1 cellular context compared by ENCODE assay signal in the genomic region with DNA sequence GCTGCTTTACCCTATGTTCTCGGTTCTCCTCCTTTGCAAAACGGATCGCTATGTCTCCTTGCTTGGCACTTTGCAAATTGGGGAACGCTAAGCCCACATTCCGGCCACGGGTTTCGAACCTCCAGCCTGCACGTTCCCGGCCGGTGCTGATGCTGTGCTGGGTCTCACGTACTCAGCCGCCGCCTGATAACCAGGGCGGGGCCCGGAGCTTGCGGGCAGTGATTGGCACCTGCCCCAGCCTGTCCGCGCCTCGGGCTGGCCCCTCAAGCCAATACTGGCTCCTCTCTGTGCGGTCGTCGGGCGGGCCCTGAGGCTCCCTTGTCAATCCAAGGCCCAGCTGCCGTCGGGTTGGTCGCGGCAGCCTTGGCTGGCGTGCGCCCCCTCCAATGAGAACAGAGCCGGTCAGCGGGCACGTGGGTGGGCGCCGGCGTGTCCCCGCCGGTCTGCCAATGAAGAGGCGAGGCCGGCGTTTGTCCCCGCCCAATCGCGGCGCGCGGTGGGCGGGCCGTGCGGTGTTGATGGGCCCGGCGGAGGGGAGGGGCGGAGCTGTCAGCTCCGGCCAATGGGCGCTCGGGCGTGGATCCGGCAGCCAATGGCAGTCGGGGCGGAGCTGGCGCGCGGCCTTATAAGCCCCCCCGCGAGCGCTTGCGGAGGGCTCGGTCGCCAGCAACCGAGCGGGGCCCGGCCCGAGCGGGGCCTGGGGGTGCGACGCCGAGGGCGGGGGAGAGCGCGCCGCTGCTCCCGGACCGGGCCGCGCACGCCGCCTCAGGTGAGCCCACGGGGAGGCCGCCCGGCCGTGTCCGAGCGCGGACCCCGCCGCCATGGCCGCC.
TF ChIP-seq lines count a peak whose summit lies in the region.

TSS of gene KDM4B (plus strand) at position 652 of the 830 bp plus-strand sequence. CDS start 63,778 bp downstream, outside the sequence.

TF ChIP-seq in HepG2, 621 proteins besides CTCF, POLR2A, EP300 and RAD21 (continued from another document and continues in another):
- TF ChIP-seq HDAC1 (CRISPR knock-in tag; IDR thresholded peaks at IDR 0.05) (peak; percentile 67), HNF1B (CRISPR knock-in tag; IDR thresholded peaks at IDR 0.05) (peak; percentile 84), RAD51 (IDR thresholded peaks at IDR 0.05; ENCODE audit: borderline replicate concordance) (peak; percentile 90), PITX1 (CRISPR knock-in tag; IDR thresholded peaks at IDR 0.05) (peak; percentile 59), GZF1 (CRISPR knock-in tag; IDR thresholded peaks at IDR 0.05) (no peak), ZNF431 (CRISPR knock-in tag; IDR thresholded peaks at IDR 0.05; ENCODE audit: borderline replicate concordance, low read depth) (no peak), RNF219 (CRISPR knock-in tag; IDR thresholded peaks at IDR 0.05) (no peak)
- TF ChIP-seq, protein P1, sequence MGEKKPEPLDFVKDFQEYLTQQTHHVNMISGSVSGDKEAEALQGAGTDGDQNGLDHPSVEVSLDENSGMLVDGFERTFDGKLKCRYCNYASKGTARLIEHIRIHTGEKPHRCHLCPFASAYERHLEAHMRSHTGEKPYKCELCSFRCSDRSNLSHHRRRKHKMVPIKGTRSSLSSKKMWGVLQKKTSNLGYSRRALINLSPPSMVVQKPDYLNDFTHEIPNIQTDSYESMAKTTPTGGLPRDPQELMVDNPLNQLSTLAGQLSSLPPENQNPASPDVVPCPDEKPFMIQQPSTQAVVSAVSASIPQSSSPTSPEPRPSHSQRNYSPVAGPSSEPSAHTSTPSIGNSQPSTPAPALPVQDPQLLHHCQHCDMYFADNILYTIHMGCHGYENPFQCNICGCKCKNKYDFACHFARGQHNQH (CRISPR knock-in tag; IDR thresholded peaks at IDR 0.05) = peak; percentile 79
- TF ChIP-seq, protein P2, sequence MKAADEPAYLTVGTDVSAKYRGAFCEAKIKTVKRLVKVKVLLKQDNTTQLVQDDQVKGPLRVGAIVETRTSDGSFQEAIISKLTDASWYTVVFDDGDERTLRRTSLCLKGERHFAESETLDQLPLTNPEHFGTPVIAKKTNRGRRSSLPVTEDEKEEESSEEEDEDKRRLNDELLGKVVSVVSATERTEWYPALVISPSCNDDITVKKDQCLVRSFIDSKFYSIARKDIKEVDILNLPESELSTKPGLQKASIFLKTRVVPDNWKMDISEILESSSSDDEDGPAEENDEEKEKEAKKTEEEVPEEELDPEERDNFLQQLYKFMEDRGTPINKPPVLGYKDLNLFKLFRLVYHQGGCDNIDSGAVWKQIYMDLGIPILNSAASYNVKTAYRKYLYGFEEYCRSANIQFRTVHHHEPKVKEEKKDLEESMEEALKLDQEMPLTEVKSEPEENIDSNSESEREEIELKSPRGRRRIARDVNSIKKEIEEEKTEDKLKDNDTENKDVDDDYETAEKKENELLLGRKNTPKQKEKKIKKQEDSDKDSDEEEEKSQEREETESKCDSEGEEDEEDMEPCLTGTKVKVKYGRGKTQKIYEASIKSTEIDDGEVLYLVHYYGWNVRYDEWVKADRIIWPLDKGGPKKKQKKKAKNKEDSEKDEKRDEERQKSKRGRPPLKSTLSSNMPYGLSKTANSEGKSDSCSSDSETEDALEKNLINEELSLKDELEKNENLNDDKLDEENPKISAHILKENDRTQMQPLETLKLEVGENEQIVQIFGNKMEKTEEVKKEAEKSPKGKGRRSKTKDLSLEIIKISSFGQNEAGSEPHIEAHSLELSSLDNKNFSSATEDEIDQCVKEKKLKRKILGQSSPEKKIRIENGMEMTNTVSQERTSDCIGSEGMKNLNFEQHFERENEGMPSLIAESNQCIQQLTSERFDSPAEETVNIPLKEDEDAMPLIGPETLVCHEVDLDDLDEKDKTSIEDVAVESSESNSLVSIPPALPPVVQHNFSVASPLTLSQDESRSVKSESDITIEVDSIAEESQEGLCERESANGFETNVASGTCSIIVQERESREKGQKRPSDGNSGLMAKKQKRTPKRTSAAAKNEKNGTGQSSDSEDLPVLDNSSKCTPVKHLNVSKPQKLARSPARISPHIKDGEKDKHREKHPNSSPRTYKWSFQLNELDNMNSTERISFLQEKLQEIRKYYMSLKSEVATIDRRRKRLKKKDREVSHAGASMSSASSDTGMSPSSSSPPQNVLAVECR (CRISPR knock-in tag; IDR thresholded peaks at IDR 0.05; ENCODE audit: borderline replicate concordance) = peak; percentile 80; the same call in 1 of the 2 replicates
- TF ChIP-seq, protein P3, sequence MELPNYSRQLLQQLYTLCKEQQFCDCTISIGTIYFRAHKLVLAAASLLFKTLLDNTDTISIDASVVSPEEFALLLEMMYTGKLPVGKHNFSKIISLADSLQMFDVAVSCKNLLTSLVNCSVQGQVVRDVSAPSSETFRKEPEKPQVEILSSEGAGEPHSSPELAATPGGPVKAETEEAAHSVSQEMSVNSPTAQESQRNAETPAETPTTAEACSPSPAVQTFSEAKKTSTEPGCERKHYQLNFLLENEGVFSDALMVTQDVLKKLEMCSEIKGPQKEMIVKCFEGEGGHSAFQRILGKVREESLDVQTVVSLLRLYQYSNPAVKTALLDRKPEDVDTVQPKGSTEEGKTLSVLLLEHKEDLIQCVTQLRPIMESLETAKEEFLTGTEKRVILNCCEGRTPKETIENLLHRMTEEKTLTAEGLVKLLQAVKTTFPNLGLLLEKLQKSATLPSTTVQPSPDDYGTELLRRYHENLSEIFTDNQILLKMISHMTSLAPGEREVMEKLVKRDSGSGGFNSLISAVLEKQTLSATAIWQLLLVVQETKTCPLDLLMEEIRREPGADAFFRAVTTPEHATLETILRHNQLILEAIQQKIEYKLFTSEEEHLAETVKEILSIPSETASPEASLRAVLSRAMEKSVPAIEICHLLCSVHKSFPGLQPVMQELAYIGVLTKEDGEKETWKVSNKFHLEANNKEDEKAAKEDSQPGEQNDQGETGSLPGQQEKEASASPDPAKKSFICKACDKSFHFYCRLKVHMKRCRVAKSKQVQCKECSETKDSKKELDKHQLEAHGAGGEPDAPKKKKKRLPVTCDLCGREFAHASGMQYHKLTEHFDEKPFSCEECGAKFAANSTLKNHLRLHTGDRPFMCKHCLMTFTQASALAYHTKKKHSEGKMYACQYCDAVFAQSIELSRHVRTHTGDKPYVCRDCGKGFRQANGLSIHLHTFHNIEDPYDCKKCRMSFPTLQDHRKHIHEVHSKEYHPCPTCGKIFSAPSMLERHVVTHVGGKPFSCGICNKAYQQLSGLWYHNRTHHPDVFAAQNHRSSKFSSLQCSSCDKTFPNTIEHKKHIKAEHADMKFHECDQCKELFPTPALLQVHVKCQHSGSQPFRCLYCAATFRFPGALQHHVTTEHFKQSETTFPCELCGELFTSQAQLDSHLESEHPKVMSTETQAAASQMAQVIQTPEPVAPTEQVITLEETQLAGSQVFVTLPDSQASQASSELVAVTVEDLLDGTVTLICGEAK (IDR thresholded peaks at IDR 0.05) = no peak
- TF ChIP-seq, protein P3 (CRISPR knock-in tag; IDR thresholded peaks at IDR 0.05) = no peak
- TF ChIP-seq, protein P4, sequence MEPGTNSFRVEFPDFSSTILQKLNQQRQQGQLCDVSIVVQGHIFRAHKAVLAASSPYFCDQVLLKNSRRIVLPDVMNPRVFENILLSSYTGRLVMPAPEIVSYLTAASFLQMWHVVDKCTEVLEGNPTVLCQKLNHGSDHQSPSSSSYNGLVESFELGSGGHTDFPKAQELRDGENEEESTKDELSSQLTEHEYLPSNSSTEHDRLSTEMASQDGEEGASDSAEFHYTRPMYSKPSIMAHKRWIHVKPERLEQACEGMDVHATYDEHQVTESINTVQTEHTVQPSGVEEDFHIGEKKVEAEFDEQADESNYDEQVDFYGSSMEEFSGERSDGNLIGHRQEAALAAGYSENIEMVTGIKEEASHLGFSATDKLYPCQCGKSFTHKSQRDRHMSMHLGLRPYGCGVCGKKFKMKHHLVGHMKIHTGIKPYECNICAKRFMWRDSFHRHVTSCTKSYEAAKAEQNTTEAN (CRISPR knock-in tag; conservative IDR thresholded peaks at IDR 0.05) = no peak
